Comparison of ENCODE assay signal across 1 cellular context in the genomic region with DNA sequence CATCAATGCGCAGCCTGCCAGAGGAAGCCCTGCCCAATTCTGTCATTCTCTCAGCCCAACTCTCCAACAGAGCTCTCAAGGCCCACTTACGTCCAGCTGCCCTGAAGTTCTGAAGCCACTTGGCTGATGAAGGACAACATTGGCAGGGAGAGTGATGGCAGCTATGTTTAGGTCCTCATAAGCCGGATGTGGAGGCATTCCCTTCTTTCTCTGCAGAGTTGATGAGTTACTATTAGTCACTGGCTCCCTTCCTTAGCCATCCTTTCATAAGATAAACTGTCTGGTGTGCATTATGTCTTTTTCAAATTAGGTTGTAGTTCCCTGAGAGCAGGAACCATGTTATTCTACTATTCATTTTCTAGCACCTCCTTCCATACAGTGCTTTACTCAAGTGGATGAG.
TF ChIP-seq lines count a peak whose summit lies in the region.

No MANE protein-coding gene starts in this region.

TF ChIP-seq in GM23338, 12 proteins besides CTCF, POLR2A, EP300 and RAD21 (continued from another document):
- TF ChIP-seq, protein P1, sequence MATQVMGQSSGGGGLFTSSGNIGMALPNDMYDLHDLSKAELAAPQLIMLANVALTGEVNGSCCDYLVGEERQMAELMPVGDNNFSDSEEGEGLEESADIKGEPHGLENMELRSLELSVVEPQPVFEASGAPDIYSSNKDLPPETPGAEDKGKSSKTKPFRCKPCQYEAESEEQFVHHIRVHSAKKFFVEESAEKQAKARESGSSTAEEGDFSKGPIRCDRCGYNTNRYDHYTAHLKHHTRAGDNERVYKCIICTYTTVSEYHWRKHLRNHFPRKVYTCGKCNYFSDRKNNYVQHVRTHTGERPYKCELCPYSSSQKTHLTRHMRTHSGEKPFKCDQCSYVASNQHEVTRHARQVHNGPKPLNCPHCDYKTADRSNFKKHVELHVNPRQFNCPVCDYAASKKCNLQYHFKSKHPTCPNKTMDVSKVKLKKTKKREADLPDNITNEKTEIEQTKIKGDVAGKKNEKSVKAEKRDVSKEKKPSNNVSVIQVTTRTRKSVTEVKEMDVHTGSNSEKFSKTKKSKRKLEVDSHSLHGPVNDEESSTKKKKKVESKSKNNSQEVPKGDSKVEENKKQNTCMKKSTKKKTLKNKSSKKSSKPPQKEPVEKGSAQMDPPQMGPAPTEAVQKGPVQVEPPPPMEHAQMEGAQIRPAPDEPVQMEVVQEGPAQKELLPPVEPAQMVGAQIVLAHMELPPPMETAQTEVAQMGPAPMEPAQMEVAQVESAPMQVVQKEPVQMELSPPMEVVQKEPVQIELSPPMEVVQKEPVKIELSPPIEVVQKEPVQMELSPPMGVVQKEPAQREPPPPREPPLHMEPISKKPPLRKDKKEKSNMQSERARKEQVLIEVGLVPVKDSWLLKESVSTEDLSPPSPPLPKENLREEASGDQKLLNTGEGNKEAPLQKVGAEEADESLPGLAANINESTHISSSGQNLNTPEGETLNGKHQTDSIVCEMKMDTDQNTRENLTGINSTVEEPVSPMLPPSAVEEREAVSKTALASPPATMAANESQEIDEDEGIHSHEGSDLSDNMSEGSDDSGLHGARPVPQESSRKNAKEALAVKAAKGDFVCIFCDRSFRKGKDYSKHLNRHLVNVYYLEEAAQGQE (IDR thresholded peaks at IDR 0.05; ENCODE audit: unreplicated experiment), result no peak
- no peak for TF ChIP-seq ZNF114 (CRISPR knock-in tag; IDR thresholded peaks at IDR 0.05)
- no peak for TF ChIP-seq EZH2 (IDR thresholded peaks at IDR 0.05; ENCODE audit: low read depth, unreplicated experiment)
- no peak for TF ChIP-seq POLR2AphosphoS5 (IDR thresholded peaks at IDR 0.05; ENCODE audit: low read depth)
- TF ChIP-seq, protein P2, sequence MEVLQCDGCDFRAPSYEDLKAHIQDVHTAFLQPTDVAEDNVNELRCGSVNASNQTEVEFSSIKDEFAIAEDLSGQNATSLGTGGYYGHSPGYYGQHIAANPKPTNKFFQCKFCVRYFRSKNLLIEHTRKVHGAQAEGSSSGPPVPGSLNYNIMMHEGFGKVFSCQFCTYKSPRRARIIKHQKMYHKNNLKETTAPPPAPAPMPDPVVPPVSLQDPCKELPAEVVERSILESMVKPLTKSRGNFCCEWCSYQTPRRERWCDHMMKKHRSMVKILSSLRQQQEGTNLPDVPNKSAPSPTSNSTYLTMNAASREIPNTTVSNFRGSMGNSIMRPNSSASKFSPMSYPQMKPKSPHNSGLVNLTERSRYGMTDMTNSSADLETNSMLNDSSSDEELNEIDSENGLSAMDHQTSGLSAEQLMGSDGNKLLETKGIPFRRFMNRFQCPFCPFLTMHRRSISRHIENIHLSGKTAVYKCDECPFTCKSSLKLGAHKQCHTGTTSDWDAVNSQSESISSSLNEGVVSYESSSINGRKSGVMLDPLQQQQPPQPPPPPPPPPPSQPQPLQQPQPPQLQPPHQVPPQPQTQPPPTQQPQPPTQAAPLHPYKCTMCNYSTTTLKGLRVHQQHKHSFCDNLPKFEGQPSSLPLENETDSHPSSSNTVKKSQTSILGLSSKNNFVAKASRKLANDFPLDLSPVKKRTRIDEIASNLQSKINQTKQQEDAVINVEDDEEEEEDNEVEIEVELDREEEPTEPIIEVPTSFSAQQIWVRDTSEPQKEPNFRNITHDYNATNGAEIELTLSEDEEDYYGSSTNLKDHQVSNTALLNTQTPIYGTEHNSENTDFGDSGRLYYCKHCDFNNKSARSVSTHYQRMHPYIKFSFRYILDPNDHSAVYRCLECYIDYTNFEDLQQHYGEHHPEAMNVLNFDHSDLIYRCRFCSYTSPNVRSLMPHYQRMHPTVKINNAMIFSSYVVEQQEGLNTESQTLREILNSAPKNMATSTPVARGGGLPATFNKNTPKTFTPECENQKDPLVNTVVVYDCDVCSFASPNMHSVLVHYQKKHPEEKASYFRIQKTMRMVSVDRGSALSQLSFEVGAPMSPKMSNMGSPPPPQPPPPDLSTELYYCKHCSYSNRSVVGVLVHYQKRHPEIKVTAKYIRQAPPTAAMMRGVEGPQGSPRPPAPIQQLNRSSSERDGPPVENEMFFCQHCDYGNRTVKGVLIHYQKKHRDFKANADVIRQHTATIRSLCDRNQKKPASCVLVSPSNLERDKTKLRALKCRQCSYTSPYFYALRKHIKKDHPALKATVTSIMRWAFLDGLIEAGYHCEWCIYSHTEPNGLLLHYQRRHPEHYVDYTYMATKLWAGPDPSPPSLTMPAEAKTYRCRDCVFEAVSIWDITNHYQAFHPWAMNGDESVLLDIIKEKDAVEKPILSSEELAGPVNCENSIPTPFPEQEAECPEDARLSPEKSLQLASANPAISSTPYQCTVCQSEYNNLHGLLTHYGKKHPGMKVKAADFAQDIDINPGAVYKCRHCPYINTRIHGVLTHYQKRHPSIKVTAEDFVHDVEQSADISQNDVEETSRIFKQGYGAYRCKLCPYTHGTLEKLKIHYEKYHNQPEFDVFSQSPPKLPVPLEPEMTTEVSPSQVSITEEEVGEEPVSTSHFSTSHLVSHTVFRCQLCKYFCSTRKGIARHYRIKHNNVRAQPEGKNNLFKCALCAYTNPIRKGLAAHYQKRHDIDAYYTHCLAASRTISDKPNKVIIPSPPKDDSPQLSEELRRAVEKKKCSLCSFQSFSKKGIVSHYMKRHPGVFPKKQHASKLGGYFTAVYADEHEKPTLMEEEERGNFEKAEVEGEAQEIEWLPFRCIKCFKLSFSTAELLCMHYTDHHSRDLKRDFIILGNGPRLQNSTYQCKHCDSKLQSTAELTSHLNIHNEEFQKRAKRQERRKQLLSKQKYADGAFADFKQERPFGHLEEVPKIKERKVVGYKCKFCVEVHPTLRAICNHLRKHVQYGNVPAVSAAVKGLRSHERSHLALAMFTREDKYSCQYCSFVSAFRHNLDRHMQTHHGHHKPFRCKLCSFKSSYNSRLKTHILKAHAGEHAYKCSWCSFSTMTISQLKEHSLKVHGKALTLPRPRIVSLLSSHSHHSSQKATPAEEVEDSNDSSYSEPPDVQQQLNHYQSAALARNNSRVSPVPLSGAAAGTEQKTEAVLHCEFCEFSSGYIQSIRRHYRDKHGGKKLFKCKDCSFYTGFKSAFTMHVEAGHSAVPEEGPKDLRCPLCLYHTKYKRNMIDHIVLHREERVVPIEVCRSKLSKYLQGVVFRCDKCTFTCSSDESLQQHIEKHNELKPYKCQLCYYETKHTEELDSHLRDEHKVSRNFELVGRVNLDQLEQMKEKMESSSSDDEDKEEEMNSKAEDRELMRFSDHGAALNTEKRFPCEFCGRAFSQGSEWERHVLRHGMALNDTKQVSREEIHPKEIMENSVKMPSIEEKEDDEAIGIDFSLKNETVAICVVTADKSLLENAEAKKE (CRISPR knock-in tag; IDR thresholded peaks at IDR 0.05), result no peak
- TF ChIP-seq ZNF331 (CRISPR knock-in tag; IDR thresholded peaks at IDR 0.05; ENCODE audit: low read depth), result no peak
- TF ChIP-seq STAT1 (IDR thresholded peaks at IDR 0.05; ENCODE audit: unreplicated experiment), result no peak
- TF ChIP-seq NANOG (IDR thresholded peaks at IDR 0.05; ENCODE audit: borderline replicate concordance), result no peak
- no peak for TF ChIP-seq EZH2phosphoT487 (IDR thresholded peaks at IDR 0.05; ENCODE audit: unreplicated experiment)
TF ChIP-seq in GM23338: peak in this region for 0.
